9 cellular contexts compared by ENCODE assay signal in genomic region chr16:9139965-9140364, GRCh38. TPM values are rescaled to one million over a fixed set of nuclear protein-coding genes. Genes with fewer than 3 reads are reported as not detected.
DNase-seq lines count a peak whose midpoint lies in the region; ATAC-seq and FAIRE-seq lines count a peak whose summit lies in the region.
"Had no signal": no experiment of that assay in that cellular context is flagged by ENCODE, and none has a peak within 500 bp of the region (broad histone marks: within the 10 kb centered on the region; RNA-seq: fewer than 3 reads in every experiment).

No MANE protein-coding gene starts in this region.

- no peaks in the 10 kb centered on the region for H3K9me3 Mint-ChIP-seq in immature natural killer cell
- no peaks in the 10 kb centered on the region for H3K9me3 Mint-ChIP-seq in T-helper 2 cell treated with Interferon-gamma antibody and Interleukin-4, amounts not matched to agents 5 μg/mL and 100 μg/mL, for 36 hours

- in situ Hi-C loops in SK-MEL-5 (cut with HindIII; ENCODE audit: low pct_unique_long_range_greater_than_20kb, low sequenced_read_pairs) = no loop called here

- H3K27me3 Mint-ChIP-seq in immature natural killer cell (ENCODE audit: low read depth in 3 of 3) = peaks cover 0 to 4% (median 1%) of the 10 kb centered on the region in 3 donors
- peaks cover 8% of the 10 kb centered on the region for H3K27me3 Mint-ChIP-seq in T-helper 2 cell treated with Interferon-gamma antibody and Interleukin-4, amounts not matched to agents 5 μg/mL and 100 μg/mL, for 36 hours (ENCODE audit: low read depth)

- ATAC-seq in HG02798 (IDR thresholded peaks at IDR 0.05; ENCODE audit: poor library complexity, unreplicated experiment) = peak; percentile 51
- peak; percentile 68 for ATAC-seq in left lobe of liver

- peaks cover 36 to 44% of the 10 kb centered on the region in 2 donors for H3K4me1 Mint-ChIP-seq in immature natural killer cell
- peaks cover 19% of the 10 kb centered on the region for H3K4me1 Mint-ChIP-seq in T-helper 2 cell treated with Interferon-gamma antibody and Interleukin-4, amounts not matched to agents 5 μg/mL and 100 μg/mL, for 36 hours (ENCODE audit: low read depth)

- H3K27ac Mint-ChIP-seq in immature natural killer cell = no peak overlapping the region
- no peak overlapping the region for H3K27ac Mint-ChIP-seq in T-helper 2 cell treated with Interferon-gamma antibody and Interleukin-4, amounts not matched to agents 5 μg/mL and 100 μg/mL, for 36 hours

- DNase-seq in DMS53 (lab: John Stamatoyannopoulos, UW) (peak; percentile 51), DMS53 treated with DMSO at 0.1 percent for 48 hours (lab: John Stamatoyannopoulos, UW; ENCODE audit: unreplicated experiment) (no peak), SK-MEL-5 (ENCODE audit: low read depth, low spot score) (peak; percentile 90), left lobe of liver (ENCODE audit: low spot score) (no peak), immature natural killer cell (no peak), RCC 7860 (ENCODE audit: low spot score) (no peak)
- DNase-seq in T-helper 2 cell treated with Interferon-gamma antibody and Interleukin-4, amounts not matched to agents 5 μg/mL and 100 μg/mL, for 36 hours (ENCODE audit: low spot score) = no peak

- FAIRE-seq in RCC 7860 (lab: Jason Lieb, UNC) = no peak
- FAIRE-seq: endometrium had no signal

- H3K36me3 Mint-ChIP-seq in immature natural killer cell = peaks cover 0 to 3% (median 3%) of the 10 kb centered on the region in 3 donors
- H3K36me3 Mint-ChIP-seq in T-helper 2 cell treated with Interferon-gamma antibody and Interleukin-4, amounts not matched to agents 5 μg/mL and 100 μg/mL, for 36 hours (ENCODE audit: low read depth) = peaks cover 2% of the 10 kb centered on the region

- peak overlapping the region in 2 of 5 donors; percentile 21 to 23 for H3K4me3 Mint-ChIP-seq in immature natural killer cell
- H3K4me3 Mint-ChIP-seq in T-helper 2 cell treated with Interferon-gamma antibody and Interleukin-4, amounts not matched to agents 5 μg/mL and 100 μg/mL, for 36 hours = no peak overlapping the region

RNA-seq across cellular contexts. Expression of gene HAPSTR1, which starts 48.5 kb away (rescaled TPM):
- total RNA-seq in SK-MEL-5 (2014; rRNA removed; shearing (Covaris generic)) = 39.3 and 43.8 TPM in 2 replicates
- 26.0 and 28.8 TPM in 2 replicates for polyA plus RNA-seq in SK-MEL-5 (2015; cell fraction: cytosol; rRNA removed)
- 19.1 and 27.4 TPM in 2 replicates for polyA plus RNA-seq in SK-MEL-5 (2015; cell fraction: nucleus; rRNA removed)
- total RNA-seq in left lobe of liver = 30.3 TPM
- 10 to 100 TPM in 1 of 3 donors, 1 to 10 TPM in 2; 4.9 to 20.2 (median 6.1) TPM for polyA plus RNA-seq in immature natural killer cell

Comparison
In these comparisons a context has a peak if more than half of its experiments do, and no peak if none do; other contexts are left out.
1. DNase-seq: peak in DMS53 (single experiment) and SK-MEL-5 (single experiment); none in DMS53 treated with DMSO at 0.1 percent for 48 hours (single experiment), left lobe of liver (single experiment), immature natural killer cell (0 of 3), RCC 7860 (single experiment) and T-helper 2 cell treated with Interferon-gamma antibody and Interleukin-4, amounts not matched to agents 5 μg/mL and 100 μg/mL, for 36 hours (single experiment).